In genomic region chr17:7486181-7486580, GRCh38 we compare ENCODE assay signal across 9 cellular contexts. TPM values are rescaled to one million over a fixed set of nuclear protein-coding genes. Genes with fewer than 3 reads are reported as not detected.
A peak's percentile ranks its signal among the peaks of the same experiment; 100 is the strongest.
DNase-seq lines count a peak whose midpoint lies in the region; ATAC-seq, FAIRE-seq and TF ChIP-seq lines count a peak whose summit lies in the region.
"Had no signal": no experiment of that assay in that cellular context is flagged by ENCODE, and none has a peak within 500 bp of the region (broad histone marks: within the 10 kb centered on the region; RNA-seq: fewer than 3 reads in every experiment).

No MANE protein-coding gene starts in this region.

- no peak overlapping the region for H3K18ac ChIP-seq in trophoblast cell (ENCODE audit: low read length)

- no CpG with 5 or more reads among the region's 3 CpGs for WGBS in trophoblast cell (ENCODE audit: extremely low coverage, insufficient coverage, insufficient read length)

- in situ Hi-C loops in Panc1 (cut with HindIII; ENCODE audit: low pct_unique_long_range_greater_than_20kb, low sequenced_read_pairs) = no loop called here

- H4K12ac ChIP-seq in trophoblast cell (ENCODE audit: low read depth, low read length) = no peak overlapping the region

- no peak for TF ChIP-seq POLR2A in endothelial cell of umbilical vein (IDR thresholded peaks at IDR 0.05; ENCODE audit: low read depth, low read length)

- no peak overlapping the region for H4K8ac ChIP-seq in trophoblast cell (ENCODE audit: low read depth, low read length)

- peaks cover 30% of the 10 kb centered on the region for H3K4me1 ChIP-seq in Panc1 (ENCODE audit: control insufficient read depth, insufficient read depth, low read length)
- peaks cover 23% of the 10 kb centered on the region for H3K4me1 ChIP-seq in endothelial cell of umbilical vein (ENCODE audit: control insufficient read depth, extremely low read depth, insufficient read depth, low read length)
- peaks cover 13 to 14% of the 10 kb centered on the region in 2 experiments for H3K4me1 ChIP-seq in trophoblast cell (ENCODE audit: control insufficient read depth in 1 of 2, insufficient read depth in 2 of 2, low read length in 2 of 2)

- H3K9me3 ChIP-seq in Panc1 (ENCODE audit: control insufficient read depth, insufficient read depth, low read depth, low read length) = no peaks in the 10 kb centered on the region
- H3K9me3 ChIP-seq in endothelial cell of umbilical vein (replicated peaks; ENCODE audit: control insufficient read depth, insufficient read depth, low read length) = no peaks in the 10 kb centered on the region
- H3K9me3 ChIP-seq in trophoblast cell (ENCODE audit: insufficient read depth, low read depth, low read length) = no peaks in the 10 kb centered on the region

- no peak overlapping the region for H2AK5ac ChIP-seq in trophoblast cell (ENCODE audit: low read length)

- peak overlapping the region; percentile 14 for H3K4ac ChIP-seq in trophoblast cell (ENCODE audit: low read depth, low read length)

- no peak overlapping the region for H2BK12ac ChIP-seq in trophoblast cell (ENCODE audit: low read length)

- H3K4me3 ChIP-seq in Panc1 (ENCODE audit: low read depth in 2 of 2, low read length in 2 of 2) = peak overlapping the region; percentile 91 to 95
- peak overlapping the region in 2 of 3 experiments; percentile 15 to 88 for H3K4me3 ChIP-seq in endothelial cell of umbilical vein (replicated peaks in 1 of 3; ENCODE audit: insufficient read depth in 1 of 3, low read depth in 1 of 3, low read length in 3 of 3)
- no peak overlapping the region for H3K4me3 ChIP-seq in trophoblast cell (ENCODE audit: low read depth, low read length)

- H3K36me3 ChIP-seq in Panc1 (ENCODE audit: control insufficient read depth, insufficient read depth, low read length) (no peaks in the 10 kb centered on the region; the same call in 1 of the 2 replicates), endothelial cell of umbilical vein (ENCODE audit: control insufficient read depth in 2 of 2, extremely low read depth in 1 of 2, insufficient read depth in 2 of 2, low read length in 2 of 2) (no peaks in the 10 kb centered on the region), trophoblast cell (ENCODE audit: control insufficient read depth in 1 of 2, insufficient read depth in 2 of 2, low read length in 2 of 2) (peaks cover 4% of the 10 kb centered on the region in 2 experiments)

- H3K79me2 ChIP-seq in endothelial cell of umbilical vein (ENCODE audit: control insufficient read depth, insufficient read depth, low read length) (peaks cover 60% of the 10 kb centered on the region), trophoblast cell (ENCODE audit: control insufficient read depth, insufficient read depth, low read length, poor library complexity) (peaks cover 25% of the 10 kb centered on the region)

- DNase-seq in ELR (ENCODE audit: low read depth) = peak; percentile 37
- no peak for DNase-seq in Panc1 (ENCODE audit: low read depth, low spot score)
- peak; percentile 21 for DNase-seq in endothelial cell of umbilical vein (ENCODE audit: low read depth, low spot score)
- no peak for DNase-seq in trophoblast cell
- no peak for DNase-seq in retina
- DNase-seq in NCI-H2171 treated with DMSO at 0.1 percent for 48 hours (lab: John Stamatoyannopoulos, UW) = no peak
- DNase-seq in NCI-H446 (lab: John Stamatoyannopoulos, UW) = no peak

- no peaks in the 10 kb centered on the region for H3K27me3 ChIP-seq in Panc1 (ENCODE audit: control insufficient read depth, insufficient read depth, low read length)
- no peaks in the 10 kb centered on the region for H3K27me3 ChIP-seq in endothelial cell of umbilical vein (ENCODE audit: control insufficient read depth in 2 of 2, insufficient read depth in 2 of 2, low read length in 2 of 2)
- no peaks in the 10 kb centered on the region for H3K27me3 ChIP-seq in trophoblast cell (ENCODE audit: insufficient read depth, low read length)

- H3K4me2 ChIP-seq in endothelial cell of umbilical vein (ENCODE audit: insufficient read depth, low read length) (peak overlapping the region; percentile 64), trophoblast cell (ENCODE audit: low read length) (peak overlapping the region; percentile 43)

- no peak overlapping the region for H3K14ac ChIP-seq in trophoblast cell (ENCODE audit: low read length)

- H3K9me1 ChIP-seq in endothelial cell of umbilical vein (replicated peaks; ENCODE audit: control insufficient read depth, extremely low read depth, insufficient read depth, low read length) = no peaks in the 10 kb centered on the region

- H2BK120ac ChIP-seq in trophoblast cell (ENCODE audit: insufficient read depth, low read length, poor library complexity) = no peak overlapping the region

- FAIRE-seq in endothelial cell of umbilical vein (lab: Jason Lieb, UNC) = peak; percentile 50

- intact Hi-C loops in Panc1 (cut with micrococcal nuclease; ENCODE audit: unreplicated experiment) (no loop called here), endothelial cell of umbilical vein (cut with micrococcal nuclease) (loop anchor here (10.0 kb wide), 1 partner anchor 199 kb away; the partner anchor contains the start of genes TP53 and WRAP53)

- H2AFZ ChIP-seq in endothelial cell of umbilical vein (ENCODE audit: low read depth, low read length) = no peak overlapping the region
- H2AFZ ChIP-seq in trophoblast cell (ENCODE audit: insufficient read depth, low read length, poor library complexity) = no peak overlapping the region

- ATAC-seq in Panc1 (no peak), HG03280 (IDR thresholded peaks at IDR 0.05; ENCODE audit: unreplicated experiment) (no peak)
- ATAC-seq: left lobe of liver had no signal

- peak overlapping the region; percentile 59 for H3K27ac ChIP-seq in Panc1 (ENCODE audit: low read length)
- no peak overlapping the region for H3K27ac ChIP-seq in endothelial cell of umbilical vein (ENCODE audit: insufficient read depth, low read depth, low read length)
- no peak overlapping the region for H3K27ac ChIP-seq in trophoblast cell (ENCODE audit: low read depth, low read length)

- BruUV-seq in Panc1 (replicated peaks; lab: Mats Ljungman, UMichigan) (TSS peak; percentile 78), endothelial cell of umbilical vein (replicated peaks; lab: Mats Ljungman, UMichigan) (no TSS peak)

- no peak overlapping the region for H2BK5ac ChIP-seq in trophoblast cell (ENCODE audit: low read depth, low read length, poor library complexity)

- H3K23ac ChIP-seq in trophoblast cell (ENCODE audit: low read length) = no peak overlapping the region

- CTCF ChIA-PET in Panc1 (lab: Charles Lee) = no interaction called here
- CTCF ChIA-PET in endothelial cell of umbilical vein (lab: Charles Lee) = interaction anchor here (0.7 to 2.1 kb wide), 8 partner anchors 10 to 130 kb away, joined by 3 to 10 read pairs (median 4); partner anchors contain the start of genes TMEM102 and TMEM95

- no peak overlapping the region for H3K9ac ChIP-seq in endothelial cell of umbilical vein (replicated peaks; ENCODE audit: extremely low read depth, insufficient read depth, low read length)
- no peak overlapping the region for H3K9ac ChIP-seq in trophoblast cell (ENCODE audit: low read length)

- peaks cover 12% of the 10 kb centered on the region for H3K79me1 ChIP-seq in trophoblast cell (ENCODE audit: low read length)

- H4K91ac ChIP-seq in trophoblast cell (ENCODE audit: low read depth, low read length) = no peak overlapping the region

- TF ChIP-seq CTCF in Panc1 (IDR thresholded peaks at IDR 0.05) (no peak), endothelial cell of umbilical vein (IDR thresholded peaks at IDR 0.05; ENCODE audit: extremely low read depth in 1 of 2, insufficient read depth in 1 of 2, low read depth in 1 of 2, low read length in 2 of 2) (no peak)

- POLR2A ChIA-PET in Panc1 (lab: Charles Lee) (no interaction called here), endothelial cell of umbilical vein (lab: Charles Lee) (interaction anchor here (0.8 to 1.2 kb wide), 2 partner anchors 11 to 21 kb away, joined by 3 to 7 read pairs; no protein-coding TSS in a partner anchor)

- H4K20me1 ChIP-seq in endothelial cell of umbilical vein (replicated peaks; ENCODE audit: control insufficient read depth, extremely low read depth, insufficient read depth, low read length) = peaks cover 4% of the 10 kb centered on the region

- dilution Hi-C loops in endothelial cell of umbilical vein (cut with MboI; ENCODE audit: extremely low pct_ligation_motif_present, low sequenced_read_pairs) = no loop called here

RNA-seq across cellular contexts. Expression of gene POLR2A, which starts 2.0 kb away (rescaled TPM):
- total RNA-seq in Panc1 (2021; ENCODE audit: unreplicated experiment) (181 TPM), endothelial cell of umbilical vein (145 and 151 TPM in 2 replicates)
- polyA plus RNA-seq in Panc1 (2012; ENCODE audit: insufficient read length) = 184 TPM
- 25.1 and 45.9 TPM in 2 replicates for polyA plus RNA-seq in endothelial cell of umbilical vein
- 26.0 and 30.8 TPM in 2 replicates for polyA plus RNA-seq in endothelial cell of umbilical vein (2011; cell fraction: cytosol; rRNA removed)
- polyA plus RNA-seq in endothelial cell of umbilical vein (2011; cell fraction: nucleus; rRNA removed) = 107 and 129 TPM in 2 replicates
- 70.9 and 97.1 TPM in 2 replicates for polyA plus RNA-seq in endothelial cell of umbilical vein (2012)
- polyA minus RNA-seq in endothelial cell of umbilical vein = 213 and 226 TPM in 2 replicates
- polyA minus RNA-seq in endothelial cell of umbilical vein (2011; cell fraction: cytosol; rRNA and poly(A)+ RNA removed) = 88.7 TPM
- polyA minus RNA-seq in endothelial cell of umbilical vein (2011; cell fraction: nucleus; rRNA and poly(A)+ RNA removed) = 158 and 169 TPM in 2 replicates
- 70.0 and 71.9 TPM in 2 replicates for polyA plus RNA-seq in trophoblast cell (2013)

RNA-seq across cellular contexts. Expression of gene SLC35G6, which starts 4.9 kb away (rescaled TPM):
- total RNA-seq in Panc1 (2021; ENCODE audit: unreplicated experiment) (not detected), endothelial cell of umbilical vein (not detected in 2 replicates)
- 0.27 TPM for polyA plus RNA-seq in Panc1 (2012; ENCODE audit: insufficient read length)
- not detected in 2 replicates for polyA plus RNA-seq in endothelial cell of umbilical vein
- not detected in 2 replicates for polyA plus RNA-seq in endothelial cell of umbilical vein (2011; cell fraction: cytosol; rRNA removed)
- not detected in 2 replicates for polyA plus RNA-seq in endothelial cell of umbilical vein (2011; cell fraction: nucleus; rRNA removed)
- 0.16 TPM in 1 of 2 replicates, not detected in the other for polyA plus RNA-seq in endothelial cell of umbilical vein (2012)
- polyA minus RNA-seq in endothelial cell of umbilical vein = not detected in 2 replicates
- not detected for polyA minus RNA-seq in endothelial cell of umbilical vein (2011; cell fraction: cytosol; rRNA and poly(A)+ RNA removed)
- not detected in 2 replicates for polyA minus RNA-seq in endothelial cell of umbilical vein (2011; cell fraction: nucleus; rRNA and poly(A)+ RNA removed)
- not detected in 2 replicates for polyA plus RNA-seq in trophoblast cell (2013)
- total RNA-seq: left lobe of liver had no signal

RNA-seq across cellular contexts. Expression of gene ZBTB4, which starts 6.8 kb away (rescaled TPM):
- total RNA-seq in Panc1 (2021; ENCODE audit: unreplicated experiment) (24.9 TPM), endothelial cell of umbilical vein (26.5 and 27.4 TPM in 2 replicates)
- 21.5 TPM for polyA plus RNA-seq in Panc1 (2012; ENCODE audit: insufficient read length)
- polyA plus RNA-seq in endothelial cell of umbilical vein = 15.1 and 15.7 TPM in 2 replicates
- polyA plus RNA-seq in endothelial cell of umbilical vein (2011; cell fraction: cytosol; rRNA removed) = 9.4 and 11.8 TPM in 2 replicates
- polyA plus RNA-seq in endothelial cell of umbilical vein (2011; cell fraction: nucleus; rRNA removed) = 18.0 and 18.5 TPM in 2 replicates
- polyA plus RNA-seq in endothelial cell of umbilical vein (2012) = 20.6 and 25.2 TPM in 2 replicates
- polyA minus RNA-seq in endothelial cell of umbilical vein = 29.2 and 30.0 TPM in 2 replicates
- 11.8 TPM for polyA minus RNA-seq in endothelial cell of umbilical vein (2011; cell fraction: cytosol; rRNA and poly(A)+ RNA removed)
- 12.3 and 15.1 TPM in 2 replicates for polyA minus RNA-seq in endothelial cell of umbilical vein (2011; cell fraction: nucleus; rRNA and poly(A)+ RNA removed)
- polyA plus RNA-seq in trophoblast cell (2013) = 15.7 and 16.2 TPM in 2 replicates

RNA-seq across cellular contexts. Expression of gene CHRNB1, which starts 41.3 kb away (rescaled TPM):
- total RNA-seq in Panc1 (2021; ENCODE audit: unreplicated experiment) (14.3 TPM), endothelial cell of umbilical vein (5.4 and 5.6 TPM in 2 replicates)
- 21.4 TPM for polyA plus RNA-seq in Panc1 (2012; ENCODE audit: insufficient read length)
- 9.3 and 9.6 TPM in 2 replicates for polyA plus RNA-seq in endothelial cell of umbilical vein
- polyA plus RNA-seq in endothelial cell of umbilical vein (2011; cell fraction: cytosol; rRNA removed) = 9.6 and 9.9 TPM in 2 replicates
- 2.8 and 3.2 TPM in 2 replicates for polyA plus RNA-seq in endothelial cell of umbilical vein (2011; cell fraction: nucleus; rRNA removed)
- polyA plus RNA-seq in endothelial cell of umbilical vein (2012) = 3.7 and 5.6 TPM in 2 replicates
- polyA minus RNA-seq in endothelial cell of umbilical vein = 7.7 and 8.9 TPM in 2 replicates
- not detected for polyA minus RNA-seq in endothelial cell of umbilical vein (2011; cell fraction: cytosol; rRNA and poly(A)+ RNA removed)
- 0.82 and 1.9 TPM in 2 replicates for polyA minus RNA-seq in endothelial cell of umbilical vein (2011; cell fraction: nucleus; rRNA and poly(A)+ RNA removed)
- 12.8 and 13.9 TPM in 2 replicates for polyA plus RNA-seq in trophoblast cell (2013)

RNA-seq across cellular contexts. Expression of gene FGF11, which starts 46.9 kb away (rescaled TPM):
- 4.4 TPM for total RNA-seq in Panc1 (2021; ENCODE audit: unreplicated experiment)
- polyA plus RNA-seq in Panc1 (2012; ENCODE audit: insufficient read length) = 11.0 TPM
- 1.8 TPM in 1 of 2 replicates, not detected in the other for total RNA-seq in endothelial cell of umbilical vein
- 0.70 and 0.92 TPM in 2 replicates for polyA plus RNA-seq in endothelial cell of umbilical vein
- 0.34 and 0.52 TPM in 2 replicates for polyA plus RNA-seq in endothelial cell of umbilical vein (2011; cell fraction: cytosol; rRNA removed)
- 2.6 and 4.2 TPM in 2 replicates for polyA plus RNA-seq in endothelial cell of umbilical vein (2011; cell fraction: nucleus; rRNA removed)
- polyA plus RNA-seq in endothelial cell of umbilical vein (2012) = 0.63 and 1.2 TPM in 2 replicates
- polyA minus RNA-seq in endothelial cell of umbilical vein = 0.81 and 1.6 TPM in 2 replicates
- 0.92 TPM for polyA minus RNA-seq in endothelial cell of umbilical vein (2011; cell fraction: cytosol; rRNA and poly(A)+ RNA removed)
- polyA minus RNA-seq in endothelial cell of umbilical vein (2011; cell fraction: nucleus; rRNA and poly(A)+ RNA removed) = 0.87 TPM in 1 of 2 replicates, not detected in the other
- 6.4 and 6.9 TPM in 2 replicates for polyA plus RNA-seq in trophoblast cell (2013)

Comparison
In these comparisons a context has a peak if more than half of its experiments do, and no peak if none do; other contexts are left out.
1. DNase-seq: peak in ELR (single experiment) and endothelial cell of umbilical vein (single experiment); none in Panc1 (single experiment), trophoblast cell (0 of 2), retina (single experiment), NCI-H2171 treated with DMSO at 0.1 percent for 48 hours (single experiment) and NCI-H446 (0 of 2).